ENCODE assay signal across 1 cellular context in genomic region chr5:54066433-54066832, GRCh38.
TF ChIP-seq lines count a peak whose summit lies in the region.

No MANE protein-coding gene starts in this region.

TF ChIP-seq in GM23338, 12 proteins besides CTCF, POLR2A, EP300 and RAD21:
- no peak for TF ChIP-seq ZNF462 (CRISPR knock-in tag; IDR thresholded peaks at IDR 0.05)
- TF ChIP-seq REST (IDR thresholded peaks at IDR 0.05; ENCODE audit: unreplicated experiment): no peak
- TF ChIP-seq JUNB (IDR thresholded peaks at IDR 0.05; ENCODE audit: unreplicated experiment): no peak
- TF ChIP-seq ZNF114 (CRISPR knock-in tag; IDR thresholded peaks at IDR 0.05): no peak
- TF ChIP-seq POLR2AphosphoS5 (IDR thresholded peaks at IDR 0.05; ENCODE audit: low read depth): no peak
- no peak for TF ChIP-seq CREB1 (CRISPR knock-in tag; IDR thresholded peaks at IDR 0.05; ENCODE audit: low read depth)
- no peak for TF ChIP-seq STAT1 (IDR thresholded peaks at IDR 0.05; ENCODE audit: unreplicated experiment)
- no peak for TF ChIP-seq NANOG (IDR thresholded peaks at IDR 0.05; ENCODE audit: borderline replicate concordance)
- TF ChIP-seq ZNF331 (CRISPR knock-in tag; IDR thresholded peaks at IDR 0.05; ENCODE audit: low read depth): no peak
- no peak for TF ChIP-seq EZH2 (IDR thresholded peaks at IDR 0.05; ENCODE audit: low read depth, unreplicated experiment)
- TF ChIP-seq, protein P1, sequence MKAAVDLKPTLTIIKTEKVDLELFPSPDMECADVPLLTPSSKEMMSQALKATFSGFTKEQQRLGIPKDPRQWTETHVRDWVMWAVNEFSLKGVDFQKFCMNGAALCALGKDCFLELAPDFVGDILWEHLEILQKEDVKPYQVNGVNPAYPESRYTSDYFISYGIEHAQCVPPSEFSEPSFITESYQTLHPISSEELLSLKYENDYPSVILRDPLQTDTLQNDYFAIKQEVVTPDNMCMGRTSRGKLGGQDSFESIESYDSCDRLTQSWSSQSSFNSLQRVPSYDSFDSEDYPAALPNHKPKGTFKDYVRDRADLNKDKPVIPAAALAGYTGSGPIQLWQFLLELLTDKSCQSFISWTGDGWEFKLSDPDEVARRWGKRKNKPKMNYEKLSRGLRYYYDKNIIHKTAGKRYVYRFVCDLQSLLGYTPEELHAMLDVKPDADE (IDR thresholded peaks at IDR 0.05): no peak
- TF ChIP-seq EZH2phosphoT487 (IDR thresholded peaks at IDR 0.05; ENCODE audit: unreplicated experiment): no peak
